Comparison of ENCODE assay signal across 22 cellular contexts in genomic region chr15:68223171-68223570, GRCh38. TPM values are rescaled to one million over a fixed set of nuclear protein-coding genes. Genes with fewer than 3 reads are reported as not detected.
DNase-seq lines count a peak whose midpoint lies in the region; ATAC-seq, FAIRE-seq and TF ChIP-seq lines count a peak whose summit lies in the region.
"Had no signal": no experiment of that assay in that cellular context is flagged by ENCODE, and none has a peak within 500 bp of the region (broad histone marks: within the 10 kb centered on the region; RNA-seq: fewer than 3 reads in every experiment).

No MANE protein-coding gene starts in this region.

- H3K27me3 Mint-ChIP-seq in neural crest cell (ENCODE audit: low read depth) (no peaks in the 10 kb centered on the region), type B pancreatic cell (no peaks in the 10 kb centered on the region)
- H3K27me3 Mint-ChIP-seq: CD4-positive, alpha-beta memory T cell had no signal

- TF ChIP-seq EP300 in HepG2 (IDR thresholded peaks at IDR 0.05; ENCODE audit: low read depth in 2 of 2, low read length in 2 of 2) (no peak), HepG2 (CRISPR knock-in tag; IDR thresholded peaks at IDR 0.05; ENCODE audit: borderline replicate concordance) (no peak), K562 (IDR thresholded peaks at IDR 0.05; ENCODE audit: low read length) (no peak)

- no peak for FAIRE-seq in HepG2 (lab: Jason Lieb, UNC)
- FAIRE-seq in K562 (lab: Jason Lieb, UNC): no peak
- FAIRE-seq: A549, RCC 7860 had no signal

- H3K27me3 ChIP-seq in HepG2 (ENCODE audit: control insufficient read depth in 1 of 2, insufficient read depth in 2 of 2, low read length in 2 of 2) (no peaks in the 10 kb centered on the region), right lobe of liver (no peaks in the 10 kb centered on the region), K562 (ENCODE audit: control insufficient read depth in 2 of 2, insufficient read depth in 2 of 2, low read length in 2 of 2) (no peaks in the 10 kb centered on the region)

- peaks cover 30% of the 10 kb centered on the region for H3K4me1 Mint-ChIP-seq in neural crest cell
- H3K4me1 Mint-ChIP-seq in type B pancreatic cell (ENCODE audit: unreplicated experiment): peaks cover 10% of the 10 kb centered on the region

- TF ChIP-seq POLR2A in HepG2 (IDR thresholded peaks at IDR 0.05; ENCODE audit: insufficient read depth in 1 of 2, low read depth in 2 of 2, low read length in 2 of 2): no peak
- no peak for TF ChIP-seq POLR2A in right lobe of liver (IDR thresholded peaks at IDR 0.05)
- TF ChIP-seq POLR2A in K562 (conservative IDR thresholded peaks at IDR 0.05): no peak

- H3K4me3 Mint-ChIP-seq in neural crest cell (peak overlapping the region; percentile 47), type B pancreatic cell (no peak overlapping the region)
- H3K4me3 Mint-ChIP-seq: CD4-positive, alpha-beta memory T cell; GM23338 had no signal

- in situ Hi-C loops in HepG2 (cut with HindIII; ENCODE audit: extremely low pct_ligation_motif_present, low pct_unique_long_range_greater_than_20kb) (no loop called here), K562 (cut with MboI) (no loop called here)

- WGBS in HepG2 (ENCODE audit: low lambda C conversion rate): 93% methylated on average over 6 of the region's 6 CpGs
- WGBS in right lobe of liver (ENCODE audit: insufficient coverage, low coverage, low lambda C conversion rate, missing lambda C conversion rate): 79% methylated on average over 6 of the region's 6 CpGs
- 72% methylated on average over 6 of the region's 6 CpGs for WGBS in K562 (ENCODE audit: insufficient coverage, low coverage, missing lambda C conversion rate)

- H3K79me2 ChIP-seq in HepG2 (ENCODE audit: insufficient read depth, low read length) (peaks cover 61% of the 10 kb centered on the region), K562 (ENCODE audit: control insufficient read depth, insufficient read depth, low read length) (peaks cover 80% of the 10 kb centered on the region)

- H3K4me1 ChIP-seq in HepG2 (ENCODE audit: insufficient read depth, low read length): peaks cover 31% of the 10 kb centered on the region
- peaks cover 0 to 22% (median 2%) of the 10 kb centered on the region in 4 donors for H3K4me1 ChIP-seq in right lobe of liver
- H3K4me1 ChIP-seq in K562 (replicated peaks in 1 of 2; ENCODE audit: control insufficient read depth in 2 of 2, insufficient read depth in 2 of 2, low read length in 2 of 2): peaks cover 24 to 32% of the 10 kb centered on the region in 2 experiments; a peak in 4 of 5 replicates

- CTCF ChIA-PET in HepG2 (lab: Yijun Ruan, JAX; ENCODE audit: low intra/inter-chr PET ratio, low total read pairs): no interaction called here
- CTCF ChIA-PET in K562 (lab: Yijun Ruan, JAX; ENCODE audit: low intra/inter-chr PET ratio): no interaction called here

- BruUV-seq in HepG2 (replicated peaks; lab: Mats Ljungman, UMichigan) (no TSS peak), K562 (replicated peaks; lab: Mats Ljungman, UMichigan) (no TSS peak)

- intact Hi-C loops in HepG2 (cut with micrococcal nuclease; ENCODE audit: unreplicated experiment): no loop called here
- intact Hi-C loops in right lobe of liver (cut with DNase I): no loop called here
- intact Hi-C loops in K562 (cut with micrococcal nuclease): no loop called here

- H3K9ac ChIP-seq in HepG2 (ENCODE audit: insufficient read depth, low read depth, low read length) (no peak overlapping the region), K562 (ENCODE audit: insufficient read depth in 1 of 2, low read depth in 2 of 2, low read length in 2 of 2) (peak overlapping the region in 1 of 2 experiments; percentile 74; a peak in 1 of 4 replicates)
- H3K9ac ChIP-seq: KMS-11 had no signal

- H3K9me3 Mint-ChIP-seq in neural crest cell (no peaks in the 10 kb centered on the region), type B pancreatic cell (no peaks in the 10 kb centered on the region)
- H3K9me3 Mint-ChIP-seq: CD4-positive, alpha-beta memory T cell had no signal

- H3K4me3 ChIP-seq in HepG2 (replicated peaks in 1 of 3; ENCODE audit: insufficient read depth in 1 of 3, low read depth in 2 of 3, low read length in 3 of 3) (no peak overlapping the region), right lobe of liver (no peak overlapping the region), K562 (no peak overlapping the region)
- H3K4me3 ChIP-seq: A549, GM23338 had no signal

- peaks cover 17% of the 10 kb centered on the region for H3K9me1 ChIP-seq in K562 (ENCODE audit: control insufficient read depth, insufficient read depth, low read length)

- H3K36me3 Mint-ChIP-seq in neural crest cell (ENCODE audit: low read depth) (peaks cover 25% of the 10 kb centered on the region), type B pancreatic cell (peaks cover 10% of the 10 kb centered on the region)

- H3K36me3 ChIP-seq in HepG2 (replicated peaks in 1 of 2; ENCODE audit: control insufficient read depth in 1 of 2, insufficient read depth in 2 of 2, low read length in 2 of 2) (peaks cover 5 to 16% of the 10 kb centered on the region in 2 experiments; a peak in 3 of 5 replicates), right lobe of liver (no peaks in the 10 kb centered on the region), K562 (ENCODE audit: control insufficient read depth, insufficient read depth, low read length) (peaks cover 48% of the 10 kb centered on the region)

- no peak overlapping the region for H2AFZ ChIP-seq in HepG2 (ENCODE audit: low read length)
- H2AFZ ChIP-seq in K562 (ENCODE audit: low read depth, low read length): no peak overlapping the region
- H2AFZ ChIP-seq: GM23338 had no signal

- H3K4me2 ChIP-seq in HepG2 (ENCODE audit: low read depth, low read length): no peak overlapping the region
- peak overlapping the region; percentile 18; the same call in 1 of the 2 replicates for H3K4me2 ChIP-seq in K562 (ENCODE audit: insufficient read depth, low read length)
- H3K4me2 ChIP-seq: A549, GM23338 had no signal

- TF ChIP-seq CTCF in HepG2 (CRISPR knock-in tag; IDR thresholded peaks at IDR 0.05) (no peak), right lobe of liver (IDR thresholded peaks at IDR 0.05) (no peak), K562 (IDR thresholded peaks at IDR 0.05 in 2 of 3, conservative IDR thresholded peaks at IDR 0.05 in 1 of 3; ENCODE audit: insufficient read depth in 2 of 3, low read depth in 1 of 3, low read length in 3 of 3) (no peak), neural crest cell (conservative IDR thresholded peaks at IDR 0.05) (no peak), type B pancreatic cell (conservative IDR thresholded peaks at IDR 0.05) (no peak)

- H3K27ac ChIP-seq in HepG2 (ENCODE audit: extremely low read length, insufficient read depth, low read length): peak overlapping the region; percentile 11
- no peak overlapping the region for H3K27ac ChIP-seq in right lobe of liver
- peak overlapping the region; percentile 36; the same call in 1 of the 3 replicates for H3K27ac ChIP-seq in K562 (ENCODE audit: extremely low read depth, low read depth, low read length)
- H3K27ac ChIP-seq: A549, HL-60, KMS-11 had no signal

- TF ChIP-seq RAD21 in HepG2 (CRISPR knock-in tag; IDR thresholded peaks at IDR 0.05) (no peak), K562 (CRISPR knock-in tag; conservative IDR thresholded peaks at IDR 0.05 in 1 of 2, IDR thresholded peaks at IDR 0.05 in 1 of 2) (no peak)

- no peak overlapping the region for H3K27ac Mint-ChIP-seq in neural crest cell (ENCODE audit: unreplicated experiment)
- no peak overlapping the region for H3K27ac Mint-ChIP-seq in type B pancreatic cell
- H3K27ac Mint-ChIP-seq: CD4-positive, alpha-beta memory T cell; GM23338 had no signal

- H4K20me1 ChIP-seq in HepG2 (ENCODE audit: insufficient read depth, low read length) (no peaks in the 10 kb centered on the region; the same call in 1 of the 2 replicates), K562 (replicated peaks; ENCODE audit: control insufficient read depth, insufficient read depth, low read length) (peaks cover 18% of the 10 kb centered on the region)

- POLR2A ChIA-PET in HepG2 (lab: Yijun Ruan, JAX) (no interaction called here), K562 (lab: Yijun Ruan, JAX) (interaction anchor here (0.6 kb wide), 1 partner anchor 18 kb away, joined by 4 read pairs; no protein-coding TSS in a partner anchor)

- ATAC-seq in HepG2: no peak
- ATAC-seq in right lobe of liver: no peak
- peak; percentile 17 for ATAC-seq in K562
- no peak for ATAC-seq in HG02973 (IDR thresholded peaks at IDR 0.05; ENCODE audit: unreplicated experiment)
- ATAC-seq: A549, GM23338 had no signal

- DNase-seq in HepG2 (ENCODE audit: low spot score) (no peak), right lobe of liver (no peak), K562 (ENCODE audit: extremely low read depth in 1 of 4, low spot score in 3 of 4) (peak in 2 of 4 experiments; percentile 4 to 5), neural crest cell (ENCODE audit: low read depth, low spot score) (no peak), type B pancreatic cell (ENCODE audit: extremely low spot score, unreplicated experiment) (peak; percentile 13), cortex of kidney (lab: John Stamatoyannopoulos, UW) (no peak), NK-92 (lab: John Stamatoyannopoulos, UW; ENCODE audit: unreplicated experiment) (no peak)
- DNase-seq: CD4-positive, alpha-beta memory T cell; GF-D8; MM.1S; NCI-H1105; NCI-H1694 treated with DMSO at 0.1 percent for 48 hours; NCI-H2171; NCI-H446 treated with DMSO at 0.1 percent for 48 hours; NCI-H774; SIG-M5 had no signal

- H3K9me3 ChIP-seq in HepG2 (ENCODE audit: low read length): no peaks in the 10 kb centered on the region
- no peaks in the 10 kb centered on the region for H3K9me3 ChIP-seq in right lobe of liver
- no peaks in the 10 kb centered on the region for H3K9me3 ChIP-seq in K562 (replicated peaks; ENCODE audit: control insufficient read depth, insufficient read depth, low read depth, low read length)
- H3K9me3 ChIP-seq: A549 had no signal

RNA-seq across cellular contexts. Expression of gene CLN6, which starts 6.4 kb away (rescaled TPM):
- total RNA-seq in HepG2 (2016; rRNA removed; fragmentation: Illumina TruSeq; extraction: Trizol) (11.1 and 27.1 TPM in 2 replicates), right lobe of liver (10 to 100 TPM; 10.7 to 24.3 (median 15.2) TPM), K562 (2014; rRNA removed) (25.8 and 32.5 TPM in 2 replicates), K562 (2014; rRNA removed; fragmentation: Illumina TruSeq; extraction: Trizol) (22.3 and 24.8 TPM in 2 replicates), K562 (2015; rRNA removed; fragmentation: Illumina TruSeq; extraction: Trizol) (34.8 and 39.3 TPM in 2 replicates), K562 (2021) (51.6 and 53.3 TPM in 2 replicates), neural crest cell (71.3 and 73.3 TPM in 2 replicates), type B pancreatic cell (ENCODE audit: low replicate concordance) (29.5 and 43.0 TPM in 2 replicates)
- 8.6 and 9.6 TPM in 2 replicates for total RNA-seq in HepG2 (2016; cell fraction: cytosol; rRNA removed; fragmentation: Illumina TruSeq; extraction: Trizol; ENCODE audit: low read depth)
- 11.8 and 24.4 TPM in 2 replicates for total RNA-seq in HepG2 (2016; cell fraction: insoluble cytoplasmic fraction; rRNA removed; fragmentation: Illumina TruSeq; extraction: Trizol)
- total RNA-seq in HepG2 (2016; cell fraction: membrane; rRNA removed; fragmentation: Illumina TruSeq; extraction: Trizol): 21.8 and 24.8 TPM in 2 replicates
- total RNA-seq in HepG2 (2016; cell fraction: nucleus; rRNA removed; fragmentation: Illumina TruSeq; extraction: Trizol): 26.2 and 36.2 TPM in 2 replicates
- polyA plus RNA-seq in HepG2 (2011; rRNA removed) (24.9 and 26.6 TPM in 2 replicates), K562 (2011; rRNA removed) (46.0 and 47.3 TPM in 2 replicates), K562 (2014; fragmentation: Illumina TruSeq; extraction: Trizol) (42.6 and 49.8 TPM in 2 replicates), K562 (2014; fragmentation: Nextera tagmentation; extraction: Ambion mirVana) (under 1 TPM; 0.71 to 0.77 TPM), K562 (2014; rRNA removed) (47.5 and 60.1 TPM in 2 replicates)
- polyA plus RNA-seq in HepG2 (2011; cell fraction: cytosol; rRNA removed): 16.8 and 20.7 TPM in 2 replicates
- polyA plus RNA-seq in HepG2 (2011; cell fraction: nucleus; rRNA removed): 31.9 and 38.5 TPM in 2 replicates
- 11.0 and 11.8 TPM in 2 replicates for polyA plus RNA-seq in HepG2 (2012)
- polyA plus RNA-seq in HepG2 (2016; cell fraction: cytosol; fragmentation: Illumina TruSeq; extraction: Trizol; ENCODE audit: low read depth): 12.8 and 17.1 TPM in 2 replicates
- 18.2 and 20.3 TPM in 2 replicates for polyA plus RNA-seq in HepG2 (2016; cell fraction: insoluble cytoplasmic fraction; fragmentation: Illumina TruSeq; extraction: Trizol; ENCODE audit: low read depth)
- polyA plus RNA-seq in HepG2 (2016; cell fraction: membrane; fragmentation: Illumina TruSeq; extraction: Trizol; ENCODE audit: low read depth): 26.1 and 27.9 TPM in 2 replicates
- 66.1 and 79.6 TPM in 2 replicates for polyA plus RNA-seq in HepG2 (2016; cell fraction: nucleus; fragmentation: Illumina TruSeq; extraction: Trizol; ENCODE audit: insufficient read depth, low read depth)
- 97.2 and 431 TPM in 2 replicates for polyA minus RNA-seq in HepG2 (2011; rRNA and poly(A)+ RNA removed; ENCODE audit: low replicate concordance)
- polyA minus RNA-seq in HepG2 (2011; cell fraction: cytosol; rRNA and poly(A)+ RNA removed): 10.3 and 11.8 TPM in 2 replicates
- 22.3 and 29.9 TPM in 2 replicates for polyA minus RNA-seq in HepG2 (2011; cell fraction: nucleus; rRNA and poly(A)+ RNA removed)
- 161 and 267 TPM in 2 replicates for total RNA-seq in K562 (2011; cell fraction: chromatin; rRNA removed; ENCODE audit: low replicate concordance)
- 171 and 189 TPM in 2 replicates for total RNA-seq in K562 (2011; cell fraction: nucleolus; rRNA removed)
- 182 and 254 TPM in 2 replicates for total RNA-seq in K562 (2011; cell fraction: nucleoplasm; rRNA removed)
- polyA plus RNA-seq in K562 (2011; cell fraction: cytosol; rRNA removed): 70.0 and 134 TPM in 2 replicates
- polyA plus RNA-seq in K562 (2011; cell fraction: nucleus; rRNA removed): 68.6 and 106 TPM in 2 replicates
- 36.7 and 38.9 TPM in 2 replicates for polyA plus RNA-seq in K562 (2012)
- polyA minus RNA-seq in K562 (2011; rRNA and poly(A)+ RNA removed): 60.0 and 111 TPM in 2 replicates
- polyA minus RNA-seq in K562 (2011; cell fraction: cytosol; rRNA and poly(A)+ RNA removed): 26.9 and 47.0 TPM in 2 replicates
- 38.7 and 49.0 TPM in 2 replicates for polyA minus RNA-seq in K562 (2011; cell fraction: nucleus; rRNA and poly(A)+ RNA removed)

RNA-seq across cellular contexts. Expression of gene CALML4, which starts 18.0 kb away (rescaled TPM):
- total RNA-seq in HepG2 (2016; rRNA removed; fragmentation: Illumina TruSeq; extraction: Trizol) (6.5 and 8.7 TPM in 2 replicates), right lobe of liver (1 to 10 TPM; 3.3 to 9.8 (median 6.1) TPM), K562 (2014; rRNA removed) (7.6 and 8.7 TPM in 2 replicates), K562 (2014; rRNA removed; fragmentation: Illumina TruSeq; extraction: Trizol) (15.5 and 19.8 TPM in 2 replicates), K562 (2015; rRNA removed; fragmentation: Illumina TruSeq; extraction: Trizol) (16.7 and 17.4 TPM in 2 replicates), K562 (2021) (6.3 and 6.5 TPM in 2 replicates), neural crest cell (11.9 and 14.8 TPM in 2 replicates), type B pancreatic cell (ENCODE audit: low replicate concordance) (8.9 and 9.4 TPM in 2 replicates)
- total RNA-seq in HepG2 (2016; cell fraction: cytosol; rRNA removed; fragmentation: Illumina TruSeq; extraction: Trizol; ENCODE audit: low read depth): 4.5 and 5.7 TPM in 2 replicates
- total RNA-seq in HepG2 (2016; cell fraction: insoluble cytoplasmic fraction; rRNA removed; fragmentation: Illumina TruSeq; extraction: Trizol): 7.8 and 8.1 TPM in 2 replicates
- total RNA-seq in HepG2 (2016; cell fraction: membrane; rRNA removed; fragmentation: Illumina TruSeq; extraction: Trizol): 6.1 and 7.2 TPM in 2 replicates
- total RNA-seq in HepG2 (2016; cell fraction: nucleus; rRNA removed; fragmentation: Illumina TruSeq; extraction: Trizol): 5.2 and 8.4 TPM in 2 replicates
- polyA plus RNA-seq in HepG2 (2011; rRNA removed) (3.1 and 3.6 TPM in 2 replicates), K562 (2011; rRNA removed) (16.9 and 18.2 TPM in 2 replicates), K562 (2014; fragmentation: Illumina TruSeq; extraction: Trizol) (20.8 and 24.4 TPM in 2 replicates), K562 (2014; fragmentation: Nextera tagmentation; extraction: Ambion mirVana) (1 to 10 TPM; 2.8 to 3.8 TPM), K562 (2014; rRNA removed) (15.6 and 30.6 TPM in 2 replicates)
- 1.9 TPM in 2 replicates for polyA plus RNA-seq in HepG2 (2011; cell fraction: cytosol; rRNA removed)
- polyA plus RNA-seq in HepG2 (2011; cell fraction: nucleus; rRNA removed): 5.0 and 6.7 TPM in 2 replicates
- 5.3 and 5.6 TPM in 2 replicates for polyA plus RNA-seq in HepG2 (2012)
- 10.2 and 15.8 TPM in 2 replicates for polyA plus RNA-seq in HepG2 (2016; cell fraction: cytosol; fragmentation: Illumina TruSeq; extraction: Trizol; ENCODE audit: low read depth)
- polyA plus RNA-seq in HepG2 (2016; cell fraction: insoluble cytoplasmic fraction; fragmentation: Illumina TruSeq; extraction: Trizol; ENCODE audit: low read depth): 13.4 and 15.5 TPM in 2 replicates
- 10.9 and 14.1 TPM in 2 replicates for polyA plus RNA-seq in HepG2 (2016; cell fraction: membrane; fragmentation: Illumina TruSeq; extraction: Trizol; ENCODE audit: low read depth)
- 27.8 and 31.7 TPM in 2 replicates for polyA plus RNA-seq in HepG2 (2016; cell fraction: nucleus; fragmentation: Illumina TruSeq; extraction: Trizol; ENCODE audit: insufficient read depth, low read depth)
- polyA minus RNA-seq in HepG2 (2011; rRNA and poly(A)+ RNA removed; ENCODE audit: low replicate concordance): 1.6 and 5.3 TPM in 2 replicates
- polyA minus RNA-seq in HepG2 (2011; cell fraction: cytosol; rRNA and poly(A)+ RNA removed): 0.20 and 0.62 TPM in 2 replicates
- 4.9 and 5.2 TPM in 2 replicates for polyA minus RNA-seq in HepG2 (2011; cell fraction: nucleus; rRNA and poly(A)+ RNA removed)
- total RNA-seq in K562 (2011; cell fraction: chromatin; rRNA removed; ENCODE audit: low replicate concordance): 41.4 and 49.7 TPM in 2 replicates
- 19.3 and 20.3 TPM in 2 replicates for total RNA-seq in K562 (2011; cell fraction: nucleolus; rRNA removed)
- 29.4 and 47.2 TPM in 2 replicates for total RNA-seq in K562 (2011; cell fraction: nucleoplasm; rRNA removed)
- polyA plus RNA-seq in K562 (2011; cell fraction: cytosol; rRNA removed): 2.6 and 3.5 TPM in 2 replicates
- 11.0 and 16.7 TPM in 2 replicates for polyA plus RNA-seq in K562 (2011; cell fraction: nucleus; rRNA removed)
- polyA plus RNA-seq in K562 (2012): 6.4 and 11.6 TPM in 2 replicates
- 6.1 and 7.6 TPM in 2 replicates for polyA minus RNA-seq in K562 (2011; rRNA and poly(A)+ RNA removed)
- 0.73 and 1.2 TPM in 2 replicates for polyA minus RNA-seq in K562 (2011; cell fraction: cytosol; rRNA and poly(A)+ RNA removed)
- polyA minus RNA-seq in K562 (2011; cell fraction: nucleus; rRNA and poly(A)+ RNA removed): 3.6 and 6.1 TPM in 2 replicates

RNA-seq across cellular contexts. Expression of gene FEM1B, which starts 54.4 kb away (rescaled TPM):
- 38.1 and 41.2 TPM in 2 replicates for total RNA-seq in HepG2 (2016; rRNA removed; fragmentation: Illumina TruSeq; extraction: Trizol)
- 1.8 and 3.1 TPM in 2 replicates for total RNA-seq in HepG2 (2016; cell fraction: cytosol; rRNA removed; fragmentation: Illumina TruSeq; extraction: Trizol; ENCODE audit: low read depth)
- 30.7 and 45.0 TPM in 2 replicates for total RNA-seq in HepG2 (2016; cell fraction: insoluble cytoplasmic fraction; rRNA removed; fragmentation: Illumina TruSeq; extraction: Trizol)
- 14.6 and 17.1 TPM in 2 replicates for total RNA-seq in HepG2 (2016; cell fraction: membrane; rRNA removed; fragmentation: Illumina TruSeq; extraction: Trizol)
- 28.2 and 28.4 TPM in 2 replicates for total RNA-seq in HepG2 (2016; cell fraction: nucleus; rRNA removed; fragmentation: Illumina TruSeq; extraction: Trizol)
- 40.0 and 40.3 TPM in 2 replicates for polyA plus RNA-seq in HepG2 (2011; rRNA removed)
- 19.1 and 23.6 TPM in 2 replicates for polyA plus RNA-seq in HepG2 (2011; cell fraction: cytosol; rRNA removed)
- 21.4 and 22.7 TPM in 2 replicates for polyA plus RNA-seq in HepG2 (2011; cell fraction: nucleus; rRNA removed)
- polyA plus RNA-seq in HepG2 (2012): 16.6 and 17.3 TPM in 2 replicates
- 0.72 and 0.80 TPM in 2 replicates for polyA plus RNA-seq in HepG2 (2016; cell fraction: cytosol; fragmentation: Illumina TruSeq; extraction: Trizol; ENCODE audit: low read depth)
- polyA plus RNA-seq in HepG2 (2016; cell fraction: insoluble cytoplasmic fraction; fragmentation: Illumina TruSeq; extraction: Trizol; ENCODE audit: low read depth): 19.0 and 20.2 TPM in 2 replicates
- 4.2 and 4.6 TPM in 2 replicates for polyA plus RNA-seq in HepG2 (2016; cell fraction: membrane; fragmentation: Illumina TruSeq; extraction: Trizol; ENCODE audit: low read depth)
- polyA plus RNA-seq in HepG2 (2016; cell fraction: nucleus; fragmentation: Illumina TruSeq; extraction: Trizol; ENCODE audit: insufficient read depth, low read depth): 19.1 and 25.5 TPM in 2 replicates
- polyA minus RNA-seq in HepG2 (2011; rRNA and poly(A)+ RNA removed; ENCODE audit: low replicate concordance): 110 and 233 TPM in 2 replicates
- 70.9 and 90.9 TPM in 2 replicates for polyA minus RNA-seq in HepG2 (2011; cell fraction: cytosol; rRNA and poly(A)+ RNA removed)
- 58.1 and 77.1 TPM in 2 replicates for polyA minus RNA-seq in HepG2 (2011; cell fraction: nucleus; rRNA and poly(A)+ RNA removed)
- 10 to 100 TPM; 17.7 to 28.3 (median 23.1) TPM for total RNA-seq in right lobe of liver
- 56.6 and 67.0 TPM in 2 replicates for total RNA-seq in K562 (2011; cell fraction: chromatin; rRNA removed; ENCODE audit: low replicate concordance)
- total RNA-seq in K562 (2011; cell fraction: nucleolus; rRNA removed): 22.5 and 38.2 TPM in 2 replicates
- total RNA-seq in K562 (2011; cell fraction: nucleoplasm; rRNA removed): 31.6 and 32.1 TPM in 2 replicates
- total RNA-seq in K562 (2014; rRNA removed): 18.0 and 19.7 TPM in 2 replicates
- 35.3 and 40.3 TPM in 2 replicates for total RNA-seq in K562 (2014; rRNA removed; fragmentation: Illumina TruSeq; extraction: Trizol)
- 30.4 and 34.7 TPM in 2 replicates for total RNA-seq in K562 (2015; rRNA removed; fragmentation: Illumina TruSeq; extraction: Trizol)
- 32.2 and 42.1 TPM in 2 replicates for total RNA-seq in K562 (2021)
- polyA plus RNA-seq in K562 (2011; rRNA removed): 58.3 and 61.6 TPM in 2 replicates
- 24.2 and 31.0 TPM in 2 replicates for polyA plus RNA-seq in K562 (2011; cell fraction: cytosol; rRNA removed)
- polyA plus RNA-seq in K562 (2011; cell fraction: nucleus; rRNA removed): 36.5 and 41.2 TPM in 2 replicates
- polyA plus RNA-seq in K562 (2012): 14.2 and 14.3 TPM in 2 replicates
- 20.1 and 22.3 TPM in 2 replicates for polyA plus RNA-seq in K562 (2014; fragmentation: Illumina TruSeq; extraction: Trizol)
- polyA plus RNA-seq in K562 (2014; fragmentation: Nextera tagmentation; extraction: Ambion mirVana): 1 to 10 TPM; 5.9 to 6.5 TPM
- 12.0 and 14.0 TPM in 2 replicates for polyA plus RNA-seq in K562 (2014; rRNA removed)
- 182 and 215 TPM in 2 replicates for polyA minus RNA-seq in K562 (2011; rRNA and poly(A)+ RNA removed)
- polyA minus RNA-seq in K562 (2011; cell fraction: cytosol; rRNA and poly(A)+ RNA removed): 79.5 and 101 TPM in 2 replicates
- polyA minus RNA-seq in K562 (2011; cell fraction: nucleus; rRNA and poly(A)+ RNA removed): 19.3 and 38.7 TPM in 2 replicates
- 61.4 and 67.0 TPM in 2 replicates for total RNA-seq in neural crest cell
- total RNA-seq in type B pancreatic cell (ENCODE audit: low replicate concordance): 54.2 and 63.1 TPM in 2 replicates

Comparison
In these comparisons a context has a peak if more than half of its experiments do, and no peak if none do; other contexts are left out.
1. H3K27ac ChIP-seq: peak in HepG2 (single experiment) and K562 (single experiment); none in right lobe of liver (0 of 3).